ENCODE assay signal across 23 cellular contexts in genomic region chr1:14616997-14617396, GRCh38. TPM values are rescaled to one million over a fixed set of nuclear protein-coding genes. Genes with fewer than 3 reads are reported as not detected.
DNase-seq lines count a peak whose midpoint lies in the region; ATAC-seq, FAIRE-seq and TF ChIP-seq lines count a peak whose summit lies in the region.
"Had no signal": no experiment of that assay in that cellular context is flagged by ENCODE, and none has a peak within 500 bp of the region (broad histone marks: within the 10 kb centered on the region; RNA-seq: fewer than 3 reads in every experiment).

No MANE protein-coding gene starts in this region.

- H3K9me3 ChIP-seq in astrocyte (ENCODE audit: insufficient read depth, low read depth, low read length) = no peaks in the 10 kb centered on the region
- H3K9me3 ChIP-seq: Caco-2, HAP-1 had no signal

- H3K79me2 ChIP-seq in astrocyte (ENCODE audit: insufficient read depth, low read length) = no peaks in the 10 kb centered on the region

- no peaks in the 10 kb centered on the region for H4K20me1 ChIP-seq in astrocyte (ENCODE audit: insufficient read depth, low read length)
- H4K20me1 ChIP-seq: BLaER1 had no signal

- H3K27me3 Mint-ChIP-seq in astrocyte (ENCODE audit: low read depth, unreplicated experiment) = peaks cover 15% of the 10 kb centered on the region
- H3K27me3 Mint-ChIP-seq: CD4-positive, CD25-positive, alpha-beta regulatory T cell had no signal

- no peak for FAIRE-seq in astrocyte (lab: Jason Lieb, UNC)
- FAIRE-seq: A204.1, GM12891, GM18507, H54 had no signal

- no peak for TF ChIP-seq CTCF in astrocyte (IDR thresholded peaks at IDR 0.05; ENCODE audit: insufficient read depth, low read depth, low read length)

- no peaks in the 10 kb centered on the region for H3K4me1 ChIP-seq in astrocyte (ENCODE audit: insufficient read depth, low read length)
- H3K4me1 ChIP-seq: BLaER1, Caco-2, HAP-1 had no signal

- peaks cover 5% of the 10 kb centered on the region for H3K9me3 Mint-ChIP-seq in astrocyte (ENCODE audit: unreplicated experiment)

- H3K27ac ChIP-seq in astrocyte (ENCODE audit: low read depth, low read length) = peak overlapping the region; percentile 33
- H3K27ac ChIP-seq: BLaER1, C4-2B had no signal

- no peaks in the 10 kb centered on the region for H3K4me1 Mint-ChIP-seq in astrocyte (ENCODE audit: low read depth, unreplicated experiment)
- H3K4me1 Mint-ChIP-seq: B cell; CD4-positive, CD25-positive, alpha-beta regulatory T cell had no signal

- H3K4me3 Mint-ChIP-seq in astrocyte (ENCODE audit: unreplicated experiment) = no peak overlapping the region
- H3K4me3 Mint-ChIP-seq: B cell; CD4-positive, CD25-positive, alpha-beta regulatory T cell; CD8-positive, alpha-beta T cell; HFFc6 had no signal

- H3K4me3 ChIP-seq in astrocyte (ENCODE audit: insufficient read depth, low read depth, low read length) = no peak overlapping the region
- H3K4me3 ChIP-seq: BLaER1, HAP-1 had no signal

- H3K36me3 ChIP-seq in astrocyte (ENCODE audit: insufficient read depth, low read length) = no peaks in the 10 kb centered on the region
- H3K36me3 ChIP-seq: BLaER1, HAP-1 had no signal

- no peak overlapping the region for H3K27ac Mint-ChIP-seq in astrocyte (ENCODE audit: unreplicated experiment)
- H3K27ac Mint-ChIP-seq: B cell; CD4-positive, CD25-positive, alpha-beta regulatory T cell; CD8-positive, alpha-beta T cell; HFFc6 had no signal

- ATAC-seq in GM21390 (IDR thresholded peaks at IDR 0.05; ENCODE audit: unreplicated experiment) = no peak
- ATAC-seq in activated CD4-positive, CD25-positive, alpha-beta regulatory T cell treated with anti-CD3 and anti-CD28 coated beads, Interleukin-2, amount 50 U/mL, for 24 hours = no peak
- ATAC-seq: CD8-positive, alpha-beta T cell had no signal

- H3K36me3 Mint-ChIP-seq in astrocyte (ENCODE audit: low read depth, unreplicated experiment) = no peaks in the 10 kb centered on the region
- H3K36me3 Mint-ChIP-seq: CD4-positive, CD25-positive, alpha-beta regulatory T cell; CD8-positive, alpha-beta T cell had no signal

- H2AFZ ChIP-seq in astrocyte (ENCODE audit: low read depth, low read length) = no peak overlapping the region

- DNase-seq in Daoy (ENCODE audit: low read depth) = peak; percentile 33
- DNase-seq in M059J (ENCODE audit: low read depth) = peak; percentile 30
- DNase-seq in astrocyte (ENCODE audit: low read depth) = peak; percentile 62
- DNase-seq in non-pigmented ciliary epithelial cell (ENCODE audit: low read depth) = peak; percentile 13
- DNase-seq in EL = no peak
- DNase-seq: Caco-2; CD4-positive, CD25-positive, alpha-beta regulatory T cell; CD8-positive, alpha-beta T cell; DMS153; DND-41; GF-D8; GOT3; HFFc6 had no signal

- no peak overlapping the region for H3K9ac ChIP-seq in astrocyte (ENCODE audit: low read length)
- H3K9ac ChIP-seq: BLaER1 had no signal

- H3K4me2 ChIP-seq in astrocyte (ENCODE audit: low read length) = no peak overlapping the region
- H3K4me2 ChIP-seq: BLaER1 had no signal

- no peaks in the 10 kb centered on the region for H3K27me3 ChIP-seq in astrocyte (ENCODE audit: insufficient read depth, low read length)
- H3K27me3 ChIP-seq: BLaER1 had no signal

RNA-seq across cellular contexts. Expression of gene KAZN, which starts 18.5 kb away (rescaled TPM):
- total RNA-seq in Daoy (2014; rRNA removed; shearing (Covaris generic)) = 6.3 and 6.7 TPM in 2 replicates
- total RNA-seq in M059J (2014; rRNA removed; shearing (Covaris generic)) = 2.0 and 6.4 TPM in 2 replicates
- total RNA-seq in astrocyte = 7.8 and 9.4 TPM in 2 replicates
- total RNA-seq: CD4-positive, CD25-positive, alpha-beta regulatory T cell had no signal
